17 cellular contexts compared by ENCODE assay signal in the genomic region with DNA sequence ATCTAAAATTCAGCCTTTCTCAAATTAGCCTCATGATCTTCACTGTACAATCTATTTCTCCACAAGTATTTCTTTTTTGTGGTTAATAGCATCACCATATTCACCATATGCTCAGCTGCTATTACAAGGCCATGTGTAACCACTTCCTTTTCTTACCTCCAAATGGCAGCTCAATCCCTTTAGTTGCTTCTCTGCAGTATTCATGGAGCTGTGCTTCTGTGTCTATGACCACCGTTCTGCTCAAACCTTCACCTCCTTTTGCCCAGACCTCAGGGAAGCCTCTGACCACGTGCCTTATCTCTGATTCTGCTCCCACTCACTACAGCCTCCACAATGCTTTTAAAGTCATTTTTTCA.
DNase-seq lines count a peak whose midpoint lies in the region; ATAC-seq, FAIRE-seq and TF ChIP-seq lines count a peak whose summit lies in the region.
"Had no signal": no experiment of that assay in that cellular context is flagged by ENCODE, and none has a peak within 500 bp of the region (broad histone marks: within the 10 kb centered on the region; RNA-seq: fewer than 3 reads in every experiment).

No MANE protein-coding gene starts in this region.

- no peak overlapping the region for H3K4me2 ChIP-seq in H1 (ENCODE audit: insufficient read depth in 1 of 2, low read depth in 2 of 2, low read length in 2 of 2)
- H3K4me2 ChIP-seq: SK-N-SH had no signal

- TF ChIP-seq RAD21 in H1 (IDR thresholded peaks at IDR 0.05 in 1 of 2, conservative IDR thresholded peaks at IDR 0.05 in 1 of 2; ENCODE audit: low read depth in 2 of 2, low read length in 2 of 2) = no peak

- H4K5ac ChIP-seq in H1 (ENCODE audit: insufficient read length, low read depth, low read length) = no peak overlapping the region

- 0 out of 2 replicates have a peak overlapping the region, but pooled peaks have one; percentile 46 for H2BK15ac ChIP-seq in H1 (ENCODE audit: low read length)

- no peak overlapping the region for H2AK5ac ChIP-seq in H1 (ENCODE audit: low read depth, low read length)

- no peak overlapping the region for H4K8ac ChIP-seq in H1 (ENCODE audit: extremely low read depth, insufficient read depth, low read length)

- H2BK120ac ChIP-seq in H1 (replicated peaks; ENCODE audit: low read depth, low read length) = no peak overlapping the region

- H2AFZ ChIP-seq in H1 (ENCODE audit: low read length) = no peak overlapping the region

- no peak overlapping the region for H3K4me3 ChIP-seq in Jurkat, Clone E6-1 (ENCODE audit: low read length)
- H3K4me3 ChIP-seq in H1 (ENCODE audit: extremely low read depth in 1 of 4, insufficient read depth in 2 of 4, low read depth in 3 of 4, low read length in 4 of 4) (no peak overlapping the region), kidney (ENCODE audit: low read length in 2 of 2) (no peak overlapping the region)
- H3K4me3 ChIP-seq: tibial artery had no signal

- no peak for TF ChIP-seq POLR2A in GM12891 (IDR thresholded peaks at IDR 0.05; ENCODE audit: low read depth, low read length)
- TF ChIP-seq POLR2A in H1 (IDR thresholded peaks at IDR 0.05; ENCODE audit: control extremely low read depth in 1 of 2, low read depth in 2 of 2, low read length in 2 of 2) = no peak

- no peaks in the 10 kb centered on the region for H4K20me1 ChIP-seq in H1 (replicated peaks in 1 of 2; ENCODE audit: control insufficient read depth in 1 of 2, insufficient read depth in 2 of 2, low read length in 2 of 2)

- H3K23ac ChIP-seq in H1 (ENCODE audit: insufficient read length) = no peak overlapping the region

- H3K79me2 ChIP-seq in H1 (ENCODE audit: control insufficient read depth in 1 of 2, insufficient read depth in 2 of 2, low read length in 2 of 2) = no peaks in the 10 kb centered on the region

- no peak for TF ChIP-seq EP300 in H1 (IDR thresholded peaks at IDR 0.05; ENCODE audit: borderline replicate concordance in 1 of 2, low read depth in 2 of 2, low read length in 2 of 2)

- H3K18ac ChIP-seq in H1 (ENCODE audit: extremely low read depth, low read length) = no peak overlapping the region

- H3K9ac ChIP-seq in H1 (replicated peaks in 1 of 4; ENCODE audit: extremely low read depth in 1 of 4, low read depth in 3 of 4, low read length in 3 of 4) = no peak overlapping the region
- no peak overlapping the region for H3K9ac ChIP-seq in kidney (ENCODE audit: low read length in 2 of 2)
- H3K9ac ChIP-seq: SK-N-SH had no signal

- no peaks in the 10 kb centered on the region for H3K9me3 ChIP-seq in H1 (ENCODE audit: insufficient read depth in 2 of 2, low read depth in 1 of 2, low read length in 1 of 2)
- H3K9me3 ChIP-seq in kidney (ENCODE audit: control insufficient read depth in 1 of 2, low read length in 2 of 2) = no peaks in the 10 kb centered on the region
- H3K9me3 ChIP-seq: SK-N-SH, tibial artery had no signal

- no peak overlapping the region for H4K91ac ChIP-seq in H1 (replicated peaks; ENCODE audit: insufficient read length, low read length)

- no peak overlapping the region for H2BK12ac ChIP-seq in H1 (ENCODE audit: low read depth, low read length)

- H3K4me1 ChIP-seq in H1 (replicated peaks in 1 of 4; ENCODE audit: control insufficient read depth in 3 of 4, insufficient read depth in 4 of 4, low read length in 3 of 4) (peaks cover 0 to 3% (median 0%) of the 10 kb centered on the region in 4 experiments; a peak in 1 of 7 replicates), kidney (ENCODE audit: control insufficient read depth in 1 of 2, insufficient read depth in 1 of 2, low read depth in 1 of 2, low read length in 2 of 2) (no peaks in the 10 kb centered on the region)
- H3K4me1 ChIP-seq: tibial artery had no signal

- peaks cover 0 to 2% (median 0%) of the 10 kb centered on the region in 4 experiments; a peak in 1 of 7 replicates for H3K27me3 ChIP-seq in H1 (replicated peaks in 1 of 4; ENCODE audit: control insufficient read depth in 3 of 4, extremely low read depth in 1 of 4, insufficient read depth in 3 of 4, low read length in 3 of 4)
- H3K27me3 ChIP-seq: tibial artery had no signal

- no peaks in the 10 kb centered on the region for H3K23me2 ChIP-seq in H1 (ENCODE audit: low read depth, low read length)

- TF ChIP-seq CTCF in H1 (IDR thresholded peaks at IDR 0.05; ENCODE audit: control extremely low read depth in 1 of 3, insufficient read depth in 1 of 3, low read depth in 1 of 3, low read length in 3 of 3) = no peak
- TF ChIP-seq CTCF in kidney (IDR thresholded peaks at IDR 0.05; ENCODE audit: borderline replicate concordance, extremely low read depth, insufficient read depth) = no peak

- FAIRE-seq in GM12891 (lab: Jason Lieb, UNC) = no peak
- no peak for FAIRE-seq in H1 (lab: Jason Lieb, UNC)
- no peak for FAIRE-seq in kidney (lab: Jason Lieb, UNC)
- FAIRE-seq: D721Med, keratinocyte had no signal

- 93% methylated on average over 2 of the region's 2 CpGs; no CpG with 5 or more reads in 1 of the 2 experiments for WGBS in H1 (ENCODE audit: extremely low coverage in 1 of 2, insufficient coverage in 1 of 2, insufficient read length in 1 of 2, insufficient replicate concordance in 2 of 2, low coverage in 1 of 2, low lambda C conversion rate in 2 of 2, missing lambda C conversion rate in 1 of 2), 2 experiments

- POLR2A ChIA-PET in H1 (lab: Charles Lee; ENCODE audit: partially characterized antibody) = no interaction called here

- no peak overlapping the region for H3K14ac ChIP-seq in H1 (ENCODE audit: insufficient read length)

- no peak overlapping the region for H3K4ac ChIP-seq in H1 (replicated peaks; ENCODE audit: insufficient read length, low read depth, low read length)

- intact Hi-C loops in kidney (cut with DNase I) = no loop called here

- H2BK20ac ChIP-seq in H1 (ENCODE audit: low read length) = 0 out of 2 replicates have a peak overlapping the region, but pooled peaks have one; percentile 13

- H3K79me1 ChIP-seq in H1 (ENCODE audit: low read depth, low read length) = no peaks in the 10 kb centered on the region

- DNase-seq in GM12891 (ENCODE audit: insufficient read length, low spot score) (no peak), H1 (ENCODE audit: low read depth in 1 of 2, low spot score in 2 of 2) (no peak), retina (no peak), activated gamma-delta T cell treated with Interleukin-2 at 50 U/mL for 16 hours (no peak), kidney (no peak), SW 1271 (lab: John Stamatoyannopoulos, UW) (no peak)
- DNase-seq in Jurkat, Clone E6-1 (ENCODE audit: low read depth, low spot score) = peak; percentile 5
- DNase-seq: activated B cell treated with CpG ODN at 0.5 μM for 24 hours; activated CD8-positive, alpha-beta memory T cell treated with anti-CD3 and anti-CD28 coated beads, Interleukin-2, amount 50 U/mL, for 4 hours; cerebellar nuclear complex; Karpas-422; NCI-H1930; SK-N-SH; tibial artery had no signal

- H3K56ac ChIP-seq in H1 (replicated peaks; ENCODE audit: insufficient read length, low read depth, low read length) = no peak overlapping the region

- H2BK5ac ChIP-seq in H1 (ENCODE audit: low read depth, low read length) = no peak overlapping the region

- ATAC-seq in GM21825 (IDR thresholded peaks at IDR 0.05; ENCODE audit: unreplicated experiment) = peak; percentile 61

- H3K27ac ChIP-seq in H1 (ENCODE audit: low read depth, low read length) (no peak overlapping the region), kidney (ENCODE audit: low read depth in 2 of 2, low read length in 2 of 2) (no peak overlapping the region)
- H3K27ac ChIP-seq: tibial artery had no signal

- no peaks in the 10 kb centered on the region for H3K36me3 ChIP-seq in H1 (ENCODE audit: control insufficient read depth in 2 of 4, insufficient read depth in 4 of 4, low read length in 3 of 4)
- no peaks in the 10 kb centered on the region for H3K36me3 ChIP-seq in kidney (ENCODE audit: control insufficient read depth in 1 of 2, insufficient read depth in 2 of 2, low read length in 2 of 2)
- H3K36me3 ChIP-seq: tibial artery had no signal

- CTCF ChIA-PET in H1 (lab: Charles Lee; ENCODE audit: partially characterized antibody) = interaction anchor here (1.0 kb wide), 1 partner anchor 50 kb away, joined by 3 read pairs; no protein-coding TSS in a partner anchor

TF ChIP-seq in GM12891, 5 proteins besides CTCF, POLR2A, EP300 and RAD21:
- TF ChIP-seq POLR2AphosphoS5 (IDR thresholded peaks at IDR 0.05; ENCODE audit: low read depth, low read length) (no peak), SPI1 (IDR thresholded peaks at IDR 0.05; ENCODE audit: low read depth, low read length) (peak; percentile 64)

TF ChIP-seq in H1, 55 proteins besides CTCF, POLR2A, EP300 and RAD21 (continues in another document):
- no peak for TF ChIP-seq ASH2L (IDR thresholded peaks at IDR 0.05; ENCODE audit: low read length)
- TF ChIP-seq KDM5A (IDR thresholded peaks at IDR 0.05; ENCODE audit: low read length) = no peak
- no peak for TF ChIP-seq TAF1 (IDR thresholded peaks at IDR 0.05; ENCODE audit: low read depth, low read length)
- no peak for TF ChIP-seq CBX5 (IDR thresholded peaks at IDR 0.05; ENCODE audit: low read depth, low read length)
- TF ChIP-seq, protein P1, sequence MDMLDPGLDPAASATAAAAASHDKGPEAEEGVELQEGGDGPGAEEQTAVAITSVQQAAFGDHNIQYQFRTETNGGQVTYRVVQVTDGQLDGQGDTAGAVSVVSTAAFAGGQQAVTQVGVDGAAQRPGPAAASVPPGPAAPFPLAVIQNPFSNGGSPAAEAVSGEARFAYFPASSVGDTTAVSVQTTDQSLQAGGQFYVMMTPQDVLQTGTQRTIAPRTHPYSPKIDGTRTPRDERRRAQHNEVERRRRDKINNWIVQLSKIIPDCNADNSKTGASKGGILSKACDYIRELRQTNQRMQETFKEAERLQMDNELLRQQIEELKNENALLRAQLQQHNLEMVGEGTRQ (IDR thresholded peaks at IDR 0.05; ENCODE audit: low read length) = no peak
- no peak for TF ChIP-seq BRCA1 (IDR thresholded peaks at IDR 0.05; ENCODE audit: low read depth, low read length)
- no peak for TF ChIP-seq SP1 (IDR thresholded peaks at IDR 0.05; ENCODE audit: low read depth, low read length)
- no peak for TF ChIP-seq CHD2 (IDR thresholded peaks at IDR 0.05; ENCODE audit: low read length)
- no peak for TF ChIP-seq SRF (IDR thresholded peaks at IDR 0.05; ENCODE audit: low read depth, low read length)
- TF ChIP-seq CHD1 (IDR thresholded peaks at IDR 0.05; ENCODE audit: low read depth, low read length) = no peak
- no peak for TF ChIP-seq SP2 (IDR thresholded peaks at IDR 0.05; ENCODE audit: low read length)
- no peak for TF ChIP-seq EZH2 (IDR thresholded peaks at IDR 0.05; ENCODE audit: low read depth, low read length, severe bottlenecking)
- TF ChIP-seq, protein P2, sequence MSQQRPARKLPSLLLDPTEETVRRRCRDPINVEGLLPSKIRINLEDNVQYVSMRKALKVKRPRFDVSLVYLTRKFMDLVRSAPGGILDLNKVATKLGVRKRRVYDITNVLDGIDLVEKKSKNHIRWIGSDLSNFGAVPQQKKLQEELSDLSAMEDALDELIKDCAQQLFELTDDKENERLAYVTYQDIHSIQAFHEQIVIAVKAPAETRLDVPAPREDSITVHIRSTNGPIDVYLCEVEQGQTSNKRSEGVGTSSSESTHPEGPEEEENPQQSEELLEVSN (IDR thresholded peaks at IDR 0.05) = no peak
- TF ChIP-seq, protein P3, sequence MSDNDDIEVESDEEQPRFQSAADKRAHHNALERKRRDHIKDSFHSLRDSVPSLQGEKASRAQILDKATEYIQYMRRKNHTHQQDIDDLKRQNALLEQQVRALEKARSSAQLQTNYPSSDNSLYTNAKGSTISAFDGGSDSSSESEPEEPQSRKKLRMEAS (IDR thresholded peaks at IDR 0.05) = no peak
